In genomic region chr3:45538641-45538986, GRCh38 we compare ENCODE assay signal across 1 cellular context.
TF ChIP-seq lines count a peak whose summit lies in the region.

No MANE protein-coding gene starts in this region.

TF ChIP-seq in IMR-90, 13 proteins besides CTCF, POLR2A, EP300 and RAD21:
- TF ChIP-seq RFX5 (IDR thresholded peaks at IDR 0.05; ENCODE audit: low read depth, low read length) (no peak), MXI1 (IDR thresholded peaks at IDR 0.05; ENCODE audit: borderline replicate concordance, low read depth, low read length) (no peak), NFE2L2 (IDR thresholded peaks at IDR 0.05; ENCODE audit: low read depth, low read length) (no peak), CHD1 (IDR thresholded peaks at IDR 0.05; ENCODE audit: low read depth, low read length) (no peak), FOS (IDR thresholded peaks at IDR 0.05; ENCODE audit: low read depth, low read length) (no peak), MAZ (IDR thresholded peaks at IDR 0.05; ENCODE audit: borderline replicate concordance, low read depth, low read length) (no peak), RCOR1 (IDR thresholded peaks at IDR 0.05; ENCODE audit: insufficient replicate concordance, low read length) (no peak), CEBPB (IDR thresholded peaks at IDR 0.05; ENCODE audit: low read depth, low read length) (no peak), SMC3 (IDR thresholded peaks at IDR 0.05; ENCODE audit: low read depth, low read length) (no peak), MAFK (IDR thresholded peaks at IDR 0.05; ENCODE audit: low read depth, low read length) (no peak), BHLHE40 (IDR thresholded peaks at IDR 0.05; ENCODE audit: low read depth, low read length) (no peak)
- TF ChIP-seq, protein P1, sequence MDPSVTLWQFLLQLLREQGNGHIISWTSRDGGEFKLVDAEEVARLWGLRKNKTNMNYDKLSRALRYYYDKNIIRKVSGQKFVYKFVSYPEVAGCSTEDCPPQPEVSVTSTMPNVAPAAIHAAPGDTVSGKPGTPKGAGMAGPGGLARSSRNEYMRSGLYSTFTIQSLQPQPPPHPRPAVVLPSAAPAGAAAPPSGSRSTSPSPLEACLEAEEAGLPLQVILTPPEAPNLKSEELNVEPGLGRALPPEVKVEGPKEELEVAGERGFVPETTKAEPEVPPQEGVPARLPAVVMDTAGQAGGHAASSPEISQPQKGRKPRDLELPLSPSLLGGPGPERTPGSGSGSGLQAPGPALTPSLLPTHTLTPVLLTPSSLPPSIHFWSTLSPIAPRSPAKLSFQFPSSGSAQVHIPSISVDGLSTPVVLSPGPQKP (IDR thresholded peaks at IDR 0.05; ENCODE audit: borderline replicate concordance, low read depth, low read length), result no peak
- TF ChIP-seq, protein P2, sequence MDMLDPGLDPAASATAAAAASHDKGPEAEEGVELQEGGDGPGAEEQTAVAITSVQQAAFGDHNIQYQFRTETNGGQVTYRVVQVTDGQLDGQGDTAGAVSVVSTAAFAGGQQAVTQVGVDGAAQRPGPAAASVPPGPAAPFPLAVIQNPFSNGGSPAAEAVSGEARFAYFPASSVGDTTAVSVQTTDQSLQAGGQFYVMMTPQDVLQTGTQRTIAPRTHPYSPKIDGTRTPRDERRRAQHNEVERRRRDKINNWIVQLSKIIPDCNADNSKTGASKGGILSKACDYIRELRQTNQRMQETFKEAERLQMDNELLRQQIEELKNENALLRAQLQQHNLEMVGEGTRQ (IDR thresholded peaks at IDR 0.05; ENCODE audit: low read depth, low read length), result no peak
